In the genomic region with DNA sequence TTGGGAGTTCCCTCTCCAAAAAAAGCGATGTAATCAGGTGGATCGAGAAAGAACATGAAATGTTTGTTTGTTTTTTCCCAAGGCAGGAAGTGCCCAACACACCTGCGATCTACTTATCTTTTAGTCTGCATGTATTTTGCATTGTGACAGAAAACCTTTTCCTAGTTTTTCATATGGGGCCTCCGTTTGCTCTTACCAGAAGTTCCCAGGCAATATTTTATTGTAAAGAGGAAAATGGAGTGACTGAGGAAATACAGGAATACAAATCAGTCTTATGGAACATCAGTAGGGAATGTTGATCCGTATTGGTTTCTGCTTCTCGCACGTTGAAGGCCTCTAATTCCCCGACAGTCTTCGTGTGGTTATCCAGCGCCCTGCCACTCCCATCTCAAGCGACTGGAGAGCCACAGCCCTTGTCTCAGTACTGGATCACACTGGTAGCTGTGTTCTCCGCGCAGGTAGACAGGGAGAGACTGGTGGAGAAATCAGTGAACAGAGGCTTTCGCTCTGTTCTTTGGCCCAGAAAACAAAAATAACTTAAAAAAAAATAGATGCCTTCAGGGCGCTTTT, we compare ENCODE assay signal across 1 cellular context.
TF ChIP-seq lines count a peak whose summit lies in the region.

No MANE protein-coding gene starts in this region.

TF ChIP-seq in GM12878, 131 proteins besides CTCF, POLR2A, EP300 and RAD21 (continued from another document):
- no peak for TF ChIP-seq SUZ12 (IDR thresholded peaks at IDR 0.05; ENCODE audit: unreplicated experiment)
- no peak for TF ChIP-seq BMI1 (IDR thresholded peaks at IDR 0.05; ENCODE audit: borderline replicate concordance)
- TF ChIP-seq TCF7 (IDR thresholded peaks at IDR 0.05; ENCODE audit: borderline replicate concordance), result no peak
- no peak for TF ChIP-seq SP1 (IDR thresholded peaks at IDR 0.05; ENCODE audit: low read depth, low read length)
TF ChIP-seq in GM12878: peak in this region for 0.
